21 cellular contexts compared by ENCODE assay signal in genomic region chr9:103707181-103707580, GRCh38.
A peak's percentile ranks its signal among the peaks of the same experiment; 100 is the strongest.
DNase-seq lines count a peak whose midpoint lies in the region; ATAC-seq, FAIRE-seq and TF ChIP-seq lines count a peak whose summit lies in the region.
"Had no signal": no experiment of that assay in that cellular context is flagged by ENCODE, and none has a peak within 500 bp of the region (broad histone marks: within the 10 kb centered on the region; RNA-seq: fewer than 3 reads in every experiment).

No MANE protein-coding gene starts in this region.

- H3K4me1 ChIP-seq in astrocyte (ENCODE audit: insufficient read depth, low read length) (no peaks in the 10 kb centered on the region), GM23338 (ENCODE audit: insufficient read depth) (no peaks in the 10 kb centered on the region)
- H3K4me1 ChIP-seq: BE2C, Caco-2, HAP-1, SJSA1 had no signal

- no peak overlapping the region for H3K9ac ChIP-seq in astrocyte (ENCODE audit: low read length)

- no peak overlapping the region for H2AFZ ChIP-seq in astrocyte (ENCODE audit: low read depth, low read length)
- H2AFZ ChIP-seq in GM23338 = no peak overlapping the region

- H3K79me2 ChIP-seq in astrocyte (ENCODE audit: insufficient read depth, low read length) (no peaks in the 10 kb centered on the region), GM23338 (replicated peaks; ENCODE audit: insufficient read depth) (no peaks in the 10 kb centered on the region)

- no peak overlapping the region for H3K4me3 ChIP-seq in astrocyte (ENCODE audit: insufficient read depth, low read depth, low read length)
- H3K4me3 ChIP-seq in GM23338 = no peak overlapping the region
- H3K4me3 ChIP-seq: HAP-1, SJSA1 had no signal

- H3K9me3 Mint-ChIP-seq in astrocyte (ENCODE audit: unreplicated experiment) = no peaks in the 10 kb centered on the region
- H3K9me3 Mint-ChIP-seq in GM23338 = peaks cover 90% of the 10 kb centered on the region
- H3K9me3 Mint-ChIP-seq in activated naive CD4-positive, alpha-beta T cell treated with anti-CD3 and anti-CD28 coated beads, Interleukin-2, amount 50 U/mL, for 72 hours = peaks cover 8 to 15% of the 10 kb centered on the region in 2 donors

- H3K36me3 Mint-ChIP-seq in astrocyte (ENCODE audit: low read depth, unreplicated experiment) = no peaks in the 10 kb centered on the region
- H3K36me3 Mint-ChIP-seq in GM23338 (ENCODE audit: low read depth) = peaks cover 12% of the 10 kb centered on the region
- no peaks in the 10 kb centered on the region for H3K36me3 Mint-ChIP-seq in activated naive CD4-positive, alpha-beta T cell treated with anti-CD3 and anti-CD28 coated beads, Interleukin-2, amount 50 U/mL, for 72 hours

- no peak overlapping the region for H3K27ac Mint-ChIP-seq in astrocyte (ENCODE audit: unreplicated experiment)
- H3K27ac Mint-ChIP-seq in GM23338 = no peak overlapping the region
- H3K27ac Mint-ChIP-seq in activated naive CD4-positive, alpha-beta T cell treated with anti-CD3 and anti-CD28 coated beads, Interleukin-2, amount 50 U/mL, for 72 hours = no peak overlapping the region

- H3K4me3 Mint-ChIP-seq in astrocyte (ENCODE audit: unreplicated experiment) (no peak overlapping the region), GM23338 (no peak overlapping the region)

- H3K27me3 Mint-ChIP-seq in astrocyte (ENCODE audit: low read depth, unreplicated experiment) (no peaks in the 10 kb centered on the region), GM23338 (ENCODE audit: insufficient read depth, low read depth, poor library complexity) (no peaks in the 10 kb centered on the region)

- peak; percentile 6 for DNase-seq in COLO829 (ENCODE audit: low spot score)
- DNase-seq in HCEC 1CT = peak; percentile 12
- no peak for DNase-seq in astrocyte (ENCODE audit: low read depth)
- DNase-seq in kidney tubule cell (ENCODE audit: low spot score) = peak; percentile 24
- no peak for DNase-seq in GM23338 (ENCODE audit: low spot score)
- DNase-seq in activated naive CD4-positive, alpha-beta T cell treated with anti-CD3 and anti-CD28 coated beads, Interleukin-2, amount 50 U/mL, for 72 hours (ENCODE audit: low spot score in 2 of 2) = no peak
- DNase-seq: BE2C, Caco-2, DMS 273 treated with DMSO at 0.1 percent for 48 hours, KG1, NCI-H1105, NCI-H146, NCI-H2081 treated with DMSO at 0.1 percent for 48 hours, NCI-H446 treated with DMSO at 0.1 percent for 48 hours, NCI-H526 treated with DMSO at 0.1 percent for 48 hours, OCI-M1 had no signal

- H3F3A ChIP-seq in GM23338 (replicated peaks; ENCODE audit: low read depth) = no peaks in the 10 kb centered on the region

- H3K4me2 ChIP-seq in astrocyte (ENCODE audit: low read length) (peak overlapping the region; percentile 18), GM23338 (no peak overlapping the region)

- FAIRE-seq in astrocyte (lab: Jason Lieb, UNC) = no peak
- FAIRE-seq: HTR-8/SVneo had no signal

- H3K9me2 ChIP-seq in GM23338 (ENCODE audit: insufficient read depth) = no peaks in the 10 kb centered on the region

- no peaks in the 10 kb centered on the region for H3K4me1 Mint-ChIP-seq in astrocyte (ENCODE audit: low read depth, unreplicated experiment)
- no peaks in the 10 kb centered on the region for H3K4me1 Mint-ChIP-seq in GM23338

- H4K20me1 ChIP-seq in astrocyte (ENCODE audit: insufficient read depth, low read length) = no peaks in the 10 kb centered on the region
- no peaks in the 10 kb centered on the region for H4K20me1 ChIP-seq in GM23338 (replicated peaks; ENCODE audit: insufficient read depth)

- TF ChIP-seq CTCF in astrocyte (IDR thresholded peaks at IDR 0.05; ENCODE audit: insufficient read depth, low read depth, low read length) = no peak
- TF ChIP-seq CTCF in GM23338 (conservative IDR thresholded peaks at IDR 0.05; ENCODE audit: low read depth in 2 of 2) = no peak

- no peaks in the 10 kb centered on the region for H3K36me3 ChIP-seq in astrocyte (ENCODE audit: insufficient read depth, low read length)
- 0 out of 2 replicates have a peak, but pooled peaks cover 8% of the 10 kb centered on the region for H3K36me3 ChIP-seq in GM23338 (ENCODE audit: insufficient read depth)
- H3K36me3 ChIP-seq: BE2C, HAP-1, SJSA1 had no signal

- no peak for ATAC-seq in HG03196 (IDR thresholded peaks at IDR 0.05; ENCODE audit: unreplicated experiment)
- ATAC-seq in GM23338 = no peak
- ATAC-seq in activated naive CD4-positive, alpha-beta T cell treated with anti-CD3 and anti-CD28 coated beads, Interleukin-2, amount 50 U/mL, for 72 hours = no peak
- ATAC-seq: Right ventricle myocardium inferior had no signal

- H3K27me3 ChIP-seq in astrocyte (ENCODE audit: insufficient read depth, low read length) (no peaks in the 10 kb centered on the region), GM23338 (ENCODE audit: insufficient read depth) (no peaks in the 10 kb centered on the region)
- H3K27me3 ChIP-seq: BE2C, SJSA1 had no signal

- no peak overlapping the region for H3K27ac ChIP-seq in astrocyte (ENCODE audit: low read depth, low read length)
- no peak overlapping the region for H3K27ac ChIP-seq in GM23338 (ENCODE audit: low read depth)
- H3K27ac ChIP-seq: SJSA1 had no signal

- peaks cover 6% of the 10 kb centered on the region for H3K9me3 ChIP-seq in astrocyte (ENCODE audit: insufficient read depth, low read depth, low read length)
- H3K9me3 ChIP-seq: BE2C, Caco-2, HAP-1, SJSA1 had no signal

TF ChIP-seq in GM23338, 12 proteins besides CTCF, POLR2A, EP300 and RAD21 (continues in another document):
- TF ChIP-seq ZNF114 (CRISPR knock-in tag; IDR thresholded peaks at IDR 0.05) (no peak), JUNB (IDR thresholded peaks at IDR 0.05; ENCODE audit: unreplicated experiment) (no peak), EZH2 (IDR thresholded peaks at IDR 0.05; ENCODE audit: low read depth, unreplicated experiment) (no peak), POLR2AphosphoS5 (IDR thresholded peaks at IDR 0.05; ENCODE audit: low read depth) (no peak), ZNF331 (CRISPR knock-in tag; IDR thresholded peaks at IDR 0.05; ENCODE audit: low read depth) (no peak), CREB1 (CRISPR knock-in tag; IDR thresholded peaks at IDR 0.05; ENCODE audit: low read depth) (no peak), STAT1 (IDR thresholded peaks at IDR 0.05; ENCODE audit: unreplicated experiment) (no peak), EZH2phosphoT487 (IDR thresholded peaks at IDR 0.05; ENCODE audit: unreplicated experiment) (no peak), ETS1 (IDR thresholded peaks at IDR 0.05) (no peak), NANOG (IDR thresholded peaks at IDR 0.05; ENCODE audit: borderline replicate concordance) (no peak)
- TF ChIP-seq, protein P1, sequence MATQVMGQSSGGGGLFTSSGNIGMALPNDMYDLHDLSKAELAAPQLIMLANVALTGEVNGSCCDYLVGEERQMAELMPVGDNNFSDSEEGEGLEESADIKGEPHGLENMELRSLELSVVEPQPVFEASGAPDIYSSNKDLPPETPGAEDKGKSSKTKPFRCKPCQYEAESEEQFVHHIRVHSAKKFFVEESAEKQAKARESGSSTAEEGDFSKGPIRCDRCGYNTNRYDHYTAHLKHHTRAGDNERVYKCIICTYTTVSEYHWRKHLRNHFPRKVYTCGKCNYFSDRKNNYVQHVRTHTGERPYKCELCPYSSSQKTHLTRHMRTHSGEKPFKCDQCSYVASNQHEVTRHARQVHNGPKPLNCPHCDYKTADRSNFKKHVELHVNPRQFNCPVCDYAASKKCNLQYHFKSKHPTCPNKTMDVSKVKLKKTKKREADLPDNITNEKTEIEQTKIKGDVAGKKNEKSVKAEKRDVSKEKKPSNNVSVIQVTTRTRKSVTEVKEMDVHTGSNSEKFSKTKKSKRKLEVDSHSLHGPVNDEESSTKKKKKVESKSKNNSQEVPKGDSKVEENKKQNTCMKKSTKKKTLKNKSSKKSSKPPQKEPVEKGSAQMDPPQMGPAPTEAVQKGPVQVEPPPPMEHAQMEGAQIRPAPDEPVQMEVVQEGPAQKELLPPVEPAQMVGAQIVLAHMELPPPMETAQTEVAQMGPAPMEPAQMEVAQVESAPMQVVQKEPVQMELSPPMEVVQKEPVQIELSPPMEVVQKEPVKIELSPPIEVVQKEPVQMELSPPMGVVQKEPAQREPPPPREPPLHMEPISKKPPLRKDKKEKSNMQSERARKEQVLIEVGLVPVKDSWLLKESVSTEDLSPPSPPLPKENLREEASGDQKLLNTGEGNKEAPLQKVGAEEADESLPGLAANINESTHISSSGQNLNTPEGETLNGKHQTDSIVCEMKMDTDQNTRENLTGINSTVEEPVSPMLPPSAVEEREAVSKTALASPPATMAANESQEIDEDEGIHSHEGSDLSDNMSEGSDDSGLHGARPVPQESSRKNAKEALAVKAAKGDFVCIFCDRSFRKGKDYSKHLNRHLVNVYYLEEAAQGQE (IDR thresholded peaks at IDR 0.05; ENCODE audit: unreplicated experiment) = no peak

Comparison
In these comparisons a context has a peak if more than half of its experiments do, and no peak if none do; other contexts are left out.
1. DNase-seq: peak in COLO829 (single experiment), HCEC 1CT (single experiment) and kidney tubule cell (single experiment); none in astrocyte (single experiment), GM23338 (single experiment) and activated naive CD4-positive, alpha-beta T cell treated with anti-CD3 and anti-CD28 coated beads, Interleukin-2, amount 50 U/mL, for 72 hours (0 of 2).